Comparison of ENCODE assay signal across 9 cellular contexts in genomic region chr16:68083239-68083781, GRCh38. TPM values are rescaled to one million over a fixed set of nuclear protein-coding genes. Genes with fewer than 3 reads are reported as not detected.
DNase-seq lines count a peak whose midpoint lies in the region; ATAC-seq lines count a peak whose summit lies in the region.
"Had no signal": no experiment of that assay in that cellular context is flagged by ENCODE, and none has a peak within 500 bp of the region (broad histone marks: within the 10 kb centered on the region; RNA-seq: fewer than 3 reads in every experiment).

No MANE protein-coding gene starts in this region.

- peaks cover under 1 to 18% of the 10 kb centered on the region in 2 donors for H3K36me3 Mint-ChIP-seq in CD4-positive, alpha-beta memory T cell

- no peaks in the 10 kb centered on the region for H3K27me3 ChIP-seq in CD4-positive, alpha-beta memory T cell (ENCODE audit: insufficient read depth, low read length)
- H3K27me3 ChIP-seq in SJCRH30 (no peaks in the 10 kb centered on the region), esophagus (ENCODE audit: control insufficient read depth in 1 of 2, insufficient read depth in 2 of 2, low read length in 2 of 2) (no peaks in the 10 kb centered on the region)

- H3K27me3 Mint-ChIP-seq in CD4-positive, alpha-beta memory T cell, result no peaks in the 10 kb centered on the region

- no peak overlapping the region for H3K4me3 ChIP-seq in CD4-positive, alpha-beta memory T cell (ENCODE audit: low read length in 2 of 2)
- H3K4me3 ChIP-seq in SJCRH30 (no peak overlapping the region), esophagus (ENCODE audit: low read depth in 1 of 2, low read length in 2 of 2) (no peak overlapping the region)

- intact Hi-C loops in CD4-positive, alpha-beta memory T cell (cut with micrococcal nuclease), result no loop called here
- intact Hi-C loops in posterior vena cava (cut with DNase I), result loop anchor here in 1 of 2 donors (10.0 kb wide), 1 partner anchor 141 kb away; no protein-coding TSS in a partner anchor

- CTCF ChIA-PET in CD4-positive, alpha-beta memory T cell (lab: Charles Lee; ENCODE audit: partially characterized antibody), result interaction anchor here (1.2 to 6.3 kb wide), 7 partner anchors 10 to 155 kb away, joined by 3 to 83 read pairs (median 6); partner anchors contain the start of gene DPEP2

- peaks cover 57 to 81% (median 67%) of the 10 kb centered on the region in 4 donors for H3K4me1 Mint-ChIP-seq in CD4-positive, alpha-beta memory T cell

- no peaks in the 10 kb centered on the region for H3K36me3 ChIP-seq in CD4-positive, alpha-beta memory T cell (ENCODE audit: insufficient read depth, low read length)
- no peaks in the 10 kb centered on the region for H3K36me3 ChIP-seq in SJCRH30
- peaks cover 0 to 3% of the 10 kb centered on the region in 2 donors for H3K36me3 ChIP-seq in esophagus (ENCODE audit: control insufficient read depth in 2 of 2, insufficient read depth in 2 of 2, low read length in 1 of 2)

- no peaks in the 10 kb centered on the region for H3K9me3 ChIP-seq in CD4-positive, alpha-beta memory T cell (ENCODE audit: control insufficient read depth in 1 of 2, low read length in 2 of 2)
- H3K9me3 ChIP-seq in SJCRH30 (replicated peaks), result no peaks in the 10 kb centered on the region
- no peaks in the 10 kb centered on the region for H3K9me3 ChIP-seq in esophagus (ENCODE audit: control insufficient read depth in 2 of 2, insufficient read depth in 1 of 2, low read depth in 1 of 2, low read length in 1 of 2)

- H3K4me1 ChIP-seq in CD4-positive, alpha-beta memory T cell (ENCODE audit: insufficient read depth, low read length), result peaks cover 78% of the 10 kb centered on the region
- no peaks in the 10 kb centered on the region for H3K4me1 ChIP-seq in SJCRH30
- H3K4me1 ChIP-seq in esophagus (ENCODE audit: control insufficient read depth in 2 of 2, insufficient read depth in 2 of 2, low read length in 1 of 2), result peaks cover 0 to 11% of the 10 kb centered on the region in 2 donors

- peak overlapping the region in 7 of 8 donors; percentile 59 to 97 (median 89) for H3K4me3 Mint-ChIP-seq in CD4-positive, alpha-beta memory T cell

- no peak for ATAC-seq in GM21825 (IDR thresholded peaks at IDR 0.05; ENCODE audit: unreplicated experiment)

- DNase-seq in CD4-positive, alpha-beta memory T cell, result no peak
- DNase-seq in SJCRH30 (no peak), posterior vena cava (ENCODE audit: low spot score) (peak; percentile 9), SIG-M5 treated with dmso at 0.1 percent for 504 hours (lab: John Stamatoyannopoulos, UW; ENCODE audit: unreplicated experiment) (no peak), Kasumi-1 (lab: John Stamatoyannopoulos, UW) (no peak), NCI-H1048 (lab: John Stamatoyannopoulos, UW) (no peak)
- DNase-seq: NCI-H69 had no signal

- 87 to 93% methylated on average over 4 of the region's 4 CpGs for WGBS in esophagus, 2 donors

- peak overlapping the region; percentile 86 to 94 (median 89) for H3K27ac Mint-ChIP-seq in CD4-positive, alpha-beta memory T cell

- POLR2A ChIA-PET in CD4-positive, alpha-beta memory T cell (lab: Charles Lee; ENCODE audit: partially characterized antibody), result interaction anchor here (0.6 to 16.6 kb wide), 5 partner anchors 14 to 240 kb away, joined by 3 to 474 read pairs (median 30); partner anchors contain the start of gene PSMB10

- H3K27ac ChIP-seq in CD4-positive, alpha-beta memory T cell (ENCODE audit: low read depth, low read length), result no peak overlapping the region
- H3K27ac ChIP-seq in SJCRH30 (peak overlapping the region; percentile 96), esophagus (ENCODE audit: low read depth in 2 of 2, low read length in 1 of 2) (peak overlapping the region; percentile 40 to 94)

- no peaks in the 10 kb centered on the region for H3K9me3 Mint-ChIP-seq in CD4-positive, alpha-beta memory T cell

RNA-seq across cellular contexts. Expression of gene NFATC3, which starts 1.9 kb away (rescaled TPM):
- 100 to 1,000 TPM; 127 to 134 TPM for total RNA-seq in CD4-positive, alpha-beta memory T cell
- polyA plus RNA-seq in CD4-positive, alpha-beta memory T cell, result 10 to 100 TPM; 76.5 to 94.9 TPM
- total RNA-seq in SJCRH30 (2014; rRNA removed; shearing (Covaris generic)), result 52.7 and 53.9 TPM in 2 replicates
- 1 to 10 TPM; 4.0 to 5.5 TPM for polyA plus RNA-seq in esophagus
- total RNA-seq in posterior vena cava, result 10 to 100 TPM; 28.0 to 30.8 TPM
